19 cellular contexts compared by ENCODE assay signal in genomic region chr3:127418560-127419099, GRCh38.
"Had no signal": no experiment of that assay in that cellular context is flagged by ENCODE, and none has a peak within 500 bp of the region (broad histone marks: within the 10 kb centered on the region; RNA-seq: fewer than 3 reads in every experiment).

No MANE protein-coding gene starts in this region.

- DNase-seq: activated CD4-positive, alpha-beta T cell treated with anti-CD3 and anti-CD28 coated beads, Interleukin-2, amount 10 ng/mL, durations not matched to agents 24 days and 14 days; activated CD8-positive, alpha-beta memory T cell treated with anti-CD3 and anti-CD28 coated beads, Interleukin-2, amount 50 U/mL, for 48 hours; activated naive CD4-positive, alpha-beta T cell treated with anti-CD3 and anti-CD28 coated beads for 36 hours; activated naive CD8-positive, alpha-beta T cell treated with anti-CD3 and anti-CD28 coated beads, Interleukin-2, amount 10 ng/mL, durations not matched to agents 7 days and 5 days; amniotic stem cell; cerebellar nuclear complex; effector CD4-positive, alpha-beta T cell; erythroblast; foreskin keratinocyte; immature natural killer cell; midbrain; occipital lobe; stimulated activated CD4-positive, alpha-beta T cell treated with anti-CD3 and anti-CD28 coated beads, Interleukin-2, amount 100 ng/mL, for 48 hours; stimulated activated CD8-positive, alpha-beta memory T cell treated with anti-CD3 and anti-CD28 coated beads, Interleukin-4, amount 100 ng/mL, for 48 hours; stimulated activated naive B cell treated with anti-CD40 and anti-IgM and Interleukin-4, amounts not matched to agents 10 μg/mL and 1 μg/mL and 100 μg/mL, for 72 hours had no signal

- H3K27me3 ChIP-seq: vagina had no signal

- H3K36me3 Mint-ChIP-seq: activated naive CD8-positive, alpha-beta T cell treated with anti-CD3 and anti-CD28 coated beads, Interleukin-2, amount 10 ng/mL, durations not matched to agents 7 days and 5 days; immature natural killer cell; natural killer cell treated with Interleukin-12 subunit alpha and Interleukin-12 subunit beta and Interleukin-15 and Interleukin-18, amount 100 ng/mL, for 72 hours; stimulated activated naive B cell treated with anti-CD40 and anti-IgM and Interleukin-4, amounts not matched to agents 10 μg/mL and 1 μg/mL and 100 μg/mL, for 72 hours; type B pancreatic cell had no signal

- H3K9me3 Mint-ChIP-seq: activated CD4-positive, alpha-beta T cell treated with anti-CD3 and anti-CD28 coated beads, Interleukin-2, amount 10 ng/mL, durations not matched to agents 24 days and 14 days; activated naive CD4-positive, alpha-beta T cell treated with anti-CD3 and anti-CD28 coated beads for 36 hours; activated naive CD8-positive, alpha-beta T cell treated with anti-CD3 and anti-CD28 coated beads, Interleukin-2, amount 10 ng/mL, durations not matched to agents 7 days and 5 days; natural killer cell treated with Interleukin-12 subunit alpha and Interleukin-12 subunit beta and Interleukin-15 and Interleukin-18, amount 100 ng/mL, for 72 hours; type B pancreatic cell had no signal

- H3K36me3 ChIP-seq: thoracic aorta, vagina had no signal

- H3K4me3 ChIP-seq: thoracic aorta, vagina had no signal

- H3K4me3 Mint-ChIP-seq: activated CD4-positive, alpha-beta T cell treated with anti-CD3 and anti-CD28 coated beads, Interleukin-2, amount 10 ng/mL, durations not matched to agents 24 days and 14 days; activated naive CD4-positive, alpha-beta T cell treated with anti-CD3 and anti-CD28 coated beads for 36 hours; activated naive CD8-positive, alpha-beta T cell treated with anti-CD3 and anti-CD28 coated beads, Interleukin-2, amount 10 ng/mL, durations not matched to agents 7 days and 5 days; immature natural killer cell; natural killer cell treated with Interleukin-12 subunit alpha and Interleukin-12 subunit beta and Interleukin-15 and Interleukin-18, amount 100 ng/mL, for 72 hours; stimulated activated naive B cell treated with anti-CD40 and anti-IgM and Interleukin-4, amounts not matched to agents 10 μg/mL and 1 μg/mL and 100 μg/mL, for 72 hours; type B pancreatic cell had no signal

- H3K27ac ChIP-seq: foreskin keratinocyte, thoracic aorta, vagina had no signal

- H3K27ac Mint-ChIP-seq: activated CD4-positive, alpha-beta T cell treated with anti-CD3 and anti-CD28 coated beads, Interleukin-2, amount 10 ng/mL, durations not matched to agents 24 days and 14 days; activated naive CD4-positive, alpha-beta T cell treated with anti-CD3 and anti-CD28 coated beads for 36 hours; activated naive CD8-positive, alpha-beta T cell treated with anti-CD3 and anti-CD28 coated beads, Interleukin-2, amount 10 ng/mL, durations not matched to agents 7 days and 5 days; immature natural killer cell; natural killer cell treated with Interleukin-12 subunit alpha and Interleukin-12 subunit beta and Interleukin-15 and Interleukin-18, amount 100 ng/mL, for 72 hours; stimulated activated naive B cell treated with anti-CD40 and anti-IgM and Interleukin-4, amounts not matched to agents 10 μg/mL and 1 μg/mL and 100 μg/mL, for 72 hours; type B pancreatic cell had no signal

- H3K4me1 ChIP-seq: foreskin keratinocyte had no signal

- ATAC-seq: foreskin keratinocyte; natural killer cell treated with Interleukin-12 subunit alpha and Interleukin-12 subunit beta and Interleukin-15 and Interleukin-18, amount 100 ng/mL, for 72 hours; stimulated activated naive B cell treated with anti-CD40 and anti-IgM and Interleukin-4, amounts not matched to agents 10 μg/mL and 1 μg/mL and 100 μg/mL, for 72 hours had no signal

- H3K4me1 Mint-ChIP-seq: activated CD4-positive, alpha-beta T cell treated with anti-CD3 and anti-CD28 coated beads, Interleukin-2, amount 10 ng/mL, durations not matched to agents 24 days and 14 days; activated naive CD8-positive, alpha-beta T cell treated with anti-CD3 and anti-CD28 coated beads, Interleukin-2, amount 10 ng/mL, durations not matched to agents 7 days and 5 days; immature natural killer cell; stimulated activated naive B cell treated with anti-CD40 and anti-IgM and Interleukin-4, amounts not matched to agents 10 μg/mL and 1 μg/mL and 100 μg/mL, for 72 hours had no signal

- H3K9me3 ChIP-seq: thoracic aorta, vagina had no signal
